ENCODE assay signal across 8 cellular contexts in the genomic region with DNA sequence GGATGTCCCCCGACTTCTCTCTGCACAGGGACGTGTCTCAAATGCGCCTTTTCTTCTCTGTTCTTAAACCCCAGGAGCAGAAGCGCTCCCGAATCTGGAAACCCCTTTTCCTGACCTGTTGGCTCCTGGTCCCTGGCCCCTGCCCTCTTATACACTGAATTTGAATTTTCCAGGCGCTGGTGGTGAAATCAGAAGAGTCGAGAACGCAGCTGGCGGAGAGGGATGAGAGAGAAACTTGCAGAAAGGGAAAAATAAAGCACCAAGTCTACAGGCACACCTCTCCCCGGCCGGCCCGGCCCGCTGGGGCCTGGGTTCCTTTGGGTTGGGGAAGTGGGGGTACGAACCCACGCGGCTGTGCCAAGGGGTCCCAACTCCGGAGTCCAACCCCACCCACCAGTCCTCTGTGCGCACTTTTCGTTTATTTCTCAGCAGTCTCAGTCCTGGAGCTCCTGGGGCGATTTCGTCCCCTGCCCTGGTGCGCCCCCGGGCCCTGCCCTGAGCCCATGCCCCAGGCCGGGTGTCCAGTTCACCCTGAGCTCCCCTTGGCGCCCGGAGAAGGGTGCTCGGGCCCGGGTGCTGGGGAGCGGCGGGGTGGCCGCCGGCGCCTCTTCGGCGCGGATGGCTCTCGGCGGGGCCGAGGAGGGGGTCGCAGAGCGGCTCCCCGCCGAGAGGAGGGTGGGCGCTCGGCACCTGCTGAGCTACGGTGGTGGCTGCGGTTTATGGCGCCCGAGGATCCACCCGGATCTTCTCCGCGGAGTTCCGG. TPM values are rescaled to one million over a fixed set of nuclear protein-coding genes. Genes with fewer than 3 reads are reported as not detected.
DNase-seq lines count a peak whose midpoint lies in the region; ATAC-seq and TF ChIP-seq lines count a peak whose summit lies in the region.

No MANE protein-coding gene starts in this region.

- H3K4me1 ChIP-seq in tibial nerve, result peaks cover 0 to 71% (median 48%) of the 10 kb centered on the region in 4 donors

- H3K27ac Mint-ChIP-seq in activated naive CD8-positive, alpha-beta T cell, result no peak overlapping the region
- H3K27ac Mint-ChIP-seq in memory B cell, result peak overlapping the region; percentile 47

- ATAC-seq in memory B cell (ENCODE audit: low read depth) (no peak), GM18517 (IDR thresholded peaks at IDR 0.05; ENCODE audit: unreplicated experiment) (no peak)

- peak overlapping the region; percentile 48 for H3K4me3 ChIP-seq in AG04450 (ENCODE audit: low read depth, low read length)
- peak overlapping the region; percentile 12; the same call in 1 of the 2 replicates for H3K4me3 ChIP-seq in H7 (ENCODE audit: insufficient read depth, low read depth, low read length)
- H3K4me3 ChIP-seq in tibial nerve, result peak overlapping the region in 2 of 4 donors; percentile 10 to 39

- H3K36me3 ChIP-seq in H7 (replicated peaks; ENCODE audit: control insufficient read depth, insufficient read depth, low read length) (no peaks in the 10 kb centered on the region), tibial nerve (no peaks in the 10 kb centered on the region)

- H3K36me3 Mint-ChIP-seq in activated naive CD8-positive, alpha-beta T cell, result peaks cover 6% of the 10 kb centered on the region
- no peaks in the 10 kb centered on the region for H3K36me3 Mint-ChIP-seq in memory B cell

- peak overlapping the region; percentile 67 for H3K4me3 Mint-ChIP-seq in activated naive CD8-positive, alpha-beta T cell
- peak overlapping the region; percentile 12 for H3K4me3 Mint-ChIP-seq in memory B cell

- no peaks in the 10 kb centered on the region; the same call in 1 of the 2 replicates for H3K9me3 ChIP-seq in AG04450 (ENCODE audit: control insufficient read depth, insufficient read depth, low read length)
- H3K9me3 ChIP-seq in tibial nerve, result no peaks in the 10 kb centered on the region

- H3K4me1 Mint-ChIP-seq in activated naive CD8-positive, alpha-beta T cell (ENCODE audit: low read depth), result peaks cover 26% of the 10 kb centered on the region
- H3K4me1 Mint-ChIP-seq in memory B cell, result peaks cover 13% of the 10 kb centered on the region

- TF ChIP-seq EP300 in tibial nerve (IDR thresholded peaks at IDR 0.05), result peak in 1 of 2 donors; percentile 58

- 8 to 12% methylated on average over 34 to 53 of the region's 53 CpGs for WGBS in tibial nerve, 2 donors

- TF ChIP-seq CTCF in AG04450 (IDR thresholded peaks at IDR 0.05; ENCODE audit: low read depth, low read length) (no peak), tibial nerve (IDR thresholded peaks at IDR 0.05) (no peak)

- no peaks in the 10 kb centered on the region for H3K9me3 Mint-ChIP-seq in activated naive CD8-positive, alpha-beta T cell (ENCODE audit: low read depth)
- no peaks in the 10 kb centered on the region for H3K9me3 Mint-ChIP-seq in memory B cell

- CTCF ChIA-PET in AG04450 (lab: Charles Lee), result interaction anchor here (0.6 to 0.8 kb wide), 4 partner anchors 16 to 271 kb away, joined by 3 to 4 read pairs (median 3); a partner anchor contains a TSS

- H3K27me3 Mint-ChIP-seq in activated naive CD8-positive, alpha-beta T cell, result peaks cover 35% of the 10 kb centered on the region
- peaks cover 28% of the 10 kb centered on the region for H3K27me3 Mint-ChIP-seq in memory B cell

- no peak for TF ChIP-seq POLR2A in tibial nerve (IDR thresholded peaks at IDR 0.05)

- no peak overlapping the region for H3K27ac ChIP-seq in AG04450 (ENCODE audit: low read depth, low read length)
- no peak overlapping the region for H3K27ac ChIP-seq in tibial nerve

- H3K27me3 ChIP-seq in AG04450 (ENCODE audit: control insufficient read depth, insufficient read depth, low read length) (peaks cover 86% of the 10 kb centered on the region), H7 (ENCODE audit: control insufficient read depth, insufficient read depth, low read length) (peaks cover 94% of the 10 kb centered on the region), tibial nerve (peaks cover 21 to 94% of the 10 kb centered on the region in 2 donors)

- no peak for DNase-seq in AG04450 (ENCODE audit: low read depth, low spot score)
- peak; percentile 76 for DNase-seq in H7
- no peak for DNase-seq in memory B cell (ENCODE audit: low spot score in 2 of 2)
- no peak for DNase-seq in NCI-H82 treated with DMSO at 0.1 percent for 48 hours (lab: John Stamatoyannopoulos, UW; ENCODE audit: unreplicated experiment)
- DNase-seq in tibial nerve (ENCODE audit: low spot score in 2 of 2), result no peak
- DNase-seq in activated effector memory CD4-positive, alpha-beta T cell treated with anti-CD3 and anti-CD28 coated beads, Interleukin-2, amount 50 U/mL, for 16 hours, result no peak

- POLR2A ChIA-PET in AG04450 (lab: Yijun Ruan, JAX), result interaction anchor here (0.7 to 5.5 kb wide), 4 partner anchors 9 to 27 kb away, joined by 3 to 26 read pairs (median 3); a partner anchor contains a TSS

RNA-seq across cellular contexts. Expression of a gene that starts 15.5 kb away (rescaled TPM):
- 0.37 and 1.5 TPM in 2 replicates for polyA plus RNA-seq in AG04450 (2011; rRNA removed)
- polyA minus RNA-seq in AG04450 (2011; rRNA and poly(A)+ RNA removed), result 0.87 and 1.4 TPM in 2 replicates
- 1.4 and 1.9 TPM in 2 replicates for total RNA-seq in H7 (2014; rRNA removed; shearing (Covaris generic))
- total RNA-seq in tibial nerve, result 1 to 10 TPM in 1 of 4 donors, under 1 TPM in 2, not detected in 1; 0.84 to 4.2 (median 0.87) TPM

RNA-seq across cellular contexts. Expression of a gene that starts 26.9 kb away (rescaled TPM):
- polyA plus RNA-seq in AG04450 (2011; rRNA removed), result 6.6 and 7.6 TPM in 2 replicates
- polyA minus RNA-seq in AG04450 (2011; rRNA and poly(A)+ RNA removed), result 7.0 and 8.1 TPM in 2 replicates
- 6.4 and 6.6 TPM in 2 replicates for total RNA-seq in H7 (2014; rRNA removed; shearing (Covaris generic))
- total RNA-seq in tibial nerve, result 10 to 100 TPM; 11.6 to 15.3 (median 14.4) TPM

RNA-seq across cellular contexts. Expression of a gene that starts 34.4 kb away (rescaled TPM):
- 2.2 and 2.3 TPM in 2 replicates for polyA plus RNA-seq in AG04450 (2011; rRNA removed)
- 3.2 and 4.4 TPM in 2 replicates for polyA minus RNA-seq in AG04450 (2011; rRNA and poly(A)+ RNA removed)
- total RNA-seq in H7 (2014; rRNA removed; shearing (Covaris generic)), result 89.1 and 97.4 TPM in 2 replicates
- total RNA-seq in tibial nerve, result 1 to 10 TPM; 2.4 to 5.9 (median 4.5) TPM

Comparison
In these comparisons a context has a peak if more than half of its experiments do, and no peak if none do; other contexts are left out.
1. RNA of a gene that starts 34.4 kb away (total RNA-seq): 89.1 to 97.4 TPM in H7; 2.4 to 5.9 TPM in tibial nerve; every median in the first group is over 10 times any median in the second.